ENCODE assay signal across 24 cellular contexts in the genomic region with DNA sequence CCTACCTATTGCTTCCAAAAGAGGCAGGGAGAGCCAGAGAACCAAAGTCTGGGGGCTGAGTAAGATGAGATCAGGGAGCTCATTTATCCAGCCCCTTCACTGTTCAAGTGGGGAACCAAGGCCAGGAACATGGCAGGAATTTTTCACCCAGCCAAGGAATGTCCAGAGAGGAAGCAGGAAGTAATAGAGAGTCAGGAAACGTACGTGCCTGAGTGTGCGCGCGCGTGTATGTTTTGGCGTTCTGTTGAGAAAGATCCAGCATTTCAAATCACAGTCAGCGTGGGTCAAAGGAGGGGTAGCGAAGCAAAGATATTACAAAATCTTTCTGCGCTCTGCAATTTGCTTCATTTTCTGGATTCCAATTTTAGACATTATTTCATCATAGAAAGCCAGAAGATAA. TPM values are rescaled to one million over a fixed set of nuclear protein-coding genes. Genes with fewer than 3 reads are reported as not detected.
"Had no signal": no experiment of that assay in that cellular context is flagged by ENCODE, and none has a peak within 500 bp of the region (broad histone marks: within the 10 kb centered on the region; RNA-seq: fewer than 3 reads in every experiment).

No MANE protein-coding gene starts in this region.

- H3K9me3 Mint-ChIP-seq: naive thymus-derived CD4-positive, alpha-beta T cell; nephron progenitor cell; stimulated activated effector memory CD8-positive, alpha-beta T cell treated with anti-CD3 and anti-CD28 coated beads, Interleukin-12 subunit alpha, Interleukin-12 subunit beta, amount 100 ng/mL, for 72 hours; stimulated activated naive CD8-positive, alpha-beta T cell treated with anti-CD3 and anti-CD28 coated beads, Interleukin-15, Interleukin-2, amounts not matched to agents 100 ng/mL and 50 ng/mL, for 24 hours had no signal

- H3K4me1 ChIP-seq: colonic mucosa, esophagus muscularis mucosa, heart right ventricle, sigmoid colon, upper lobe of left lung, uterus had no signal

- H3K27ac ChIP-seq: colonic mucosa, dorsolateral prefrontal cortex, epithelial cell of prostate, esophagus muscularis mucosa, gastrocnemius medialis, heart right ventricle, neutrophil, sigmoid colon, tibial artery, upper lobe of left lung, uterus had no signal

- H3K4me1 Mint-ChIP-seq: naive thymus-derived CD4-positive, alpha-beta T cell; stimulated activated effector memory CD8-positive, alpha-beta T cell treated with anti-CD3 and anti-CD28 coated beads, Interleukin-12 subunit alpha, Interleukin-12 subunit beta, amount 100 ng/mL, for 72 hours had no signal

- H3K27ac Mint-ChIP-seq: naive thymus-derived CD4-positive, alpha-beta T cell; nephron progenitor cell; stimulated activated effector memory CD8-positive, alpha-beta T cell treated with anti-CD3 and anti-CD28 coated beads, Interleukin-12 subunit alpha, Interleukin-12 subunit beta, amount 100 ng/mL, for 72 hours; stimulated activated naive CD8-positive, alpha-beta T cell treated with anti-CD3 and anti-CD28 coated beads, Interleukin-15, Interleukin-2, amounts not matched to agents 100 ng/mL and 50 ng/mL, for 24 hours had no signal

- H3K36me3 Mint-ChIP-seq: naive thymus-derived CD4-positive, alpha-beta T cell; stimulated activated effector memory CD8-positive, alpha-beta T cell treated with anti-CD3 and anti-CD28 coated beads, Interleukin-12 subunit alpha, Interleukin-12 subunit beta, amount 100 ng/mL, for 72 hours had no signal

- H3K36me3 ChIP-seq: colonic mucosa, esophagus muscularis mucosa, gastrocnemius medialis, heart right ventricle, neutrophil, sigmoid colon, tibial artery, upper lobe of left lung, uterus had no signal

- DNase-seq: colonic mucosa; dorsolateral prefrontal cortex; effector CD8-positive, alpha-beta T cell; gastrocnemius medialis; heart right ventricle; hypothalamus; left cardiac atrium; left ventricle myocardium superior; mesendoderm; naive thymus-derived CD4-positive, alpha-beta T cell; nephron progenitor cell; sigmoid colon; stimulated activated CD4-positive, alpha-beta T cell treated with anti-CD3 and anti-CD28 coated beads, Interleukin-4, amount 100 ng/mL, for 1 hour; stimulated activated CD8-positive, alpha-beta memory T cell treated with anti-CD3 and anti-CD28 coated beads, Interleukin-4, amount 100 ng/mL, for 48 hours; tibial artery; uterus had no signal

- H3K27me3 ChIP-seq: colonic mucosa, tibial artery, upper lobe of left lung, uterus had no signal

- ATAC-seq: gastrocnemius medialis; heart right ventricle; left cardiac atrium; left ventricle myocardium superior; naive thymus-derived CD4-positive, alpha-beta T cell; stimulated activated effector memory CD8-positive, alpha-beta T cell treated with anti-CD3 and anti-CD28 coated beads, Interleukin-12 subunit alpha, Interleukin-12 subunit beta, amount 100 ng/mL, for 72 hours had no signal

- H3K9me3 ChIP-seq: colonic mucosa, esophagus muscularis mucosa, gastrocnemius medialis, heart right ventricle, neutrophil, sigmoid colon, tibial artery, upper lobe of left lung, uterus had no signal

- H3K4me3 ChIP-seq: colonic mucosa, dorsolateral prefrontal cortex, esophagus muscularis mucosa, gastrocnemius medialis, heart right ventricle, lung, sigmoid colon, tibial artery, upper lobe of left lung, uterus had no signal

- H3K4me3 Mint-ChIP-seq: naive thymus-derived CD4-positive, alpha-beta T cell; nephron progenitor cell; stimulated activated effector memory CD8-positive, alpha-beta T cell treated with anti-CD3 and anti-CD28 coated beads, Interleukin-12 subunit alpha, Interleukin-12 subunit beta, amount 100 ng/mL, for 72 hours; stimulated activated naive CD8-positive, alpha-beta T cell treated with anti-CD3 and anti-CD28 coated beads, Interleukin-15, Interleukin-2, amounts not matched to agents 100 ng/mL and 50 ng/mL, for 24 hours had no signal

RNA-seq across cellular contexts. Expression of a gene that starts 41.9 kb away (rescaled TPM):
- total RNA-seq: osteoblast had no signal
- polyA plus RNA-seq: naive thymus-derived CD4-positive, alpha-beta T cell had no signal
